In the genomic region with DNA sequence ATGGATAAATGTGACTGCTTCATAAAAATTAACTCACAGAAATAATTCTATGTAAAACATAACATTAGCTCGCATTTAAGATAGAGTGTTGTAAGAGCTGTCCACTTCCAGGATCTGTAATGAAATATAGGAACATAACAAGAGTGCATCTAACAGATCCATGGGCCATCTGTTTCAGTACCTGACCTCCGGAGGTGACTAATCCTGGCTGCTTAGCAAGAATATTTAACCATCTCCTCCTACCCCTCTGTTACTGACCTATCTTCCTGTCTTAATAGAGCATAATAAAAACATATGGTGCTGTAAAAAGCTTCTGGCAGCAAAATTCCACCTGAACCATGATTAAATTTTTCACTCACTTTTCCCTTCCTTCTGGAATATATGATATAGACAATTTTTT, we compare ENCODE assay signal across 16 cellular contexts. TPM values are rescaled to one million over a fixed set of nuclear protein-coding genes. Genes with fewer than 3 reads are reported as not detected.
A peak's percentile ranks its signal among the peaks of the same experiment; 100 is the strongest.
DNase-seq lines count a peak whose midpoint lies in the region; ATAC-seq and FAIRE-seq lines count a peak whose summit lies in the region.
"Had no signal": no experiment of that assay in that cellular context is flagged by ENCODE, and none has a peak within 500 bp of the region (broad histone marks: within the 10 kb centered on the region; RNA-seq: fewer than 3 reads in every experiment).

No MANE protein-coding gene starts in this region.

- CTCF ChIA-PET in activated naive CD4-positive, alpha-beta T cell treated with anti-CD3 and anti-CD28 coated beads, Interleukin-2, amount 10 ng/mL, durations not matched to agents 7 days and 5 days (lab: Charles Lee): no interaction called here

- ATAC-seq in HG03378 (IDR thresholded peaks at IDR 0.05; ENCODE audit: unreplicated experiment) (no peak), GM18858 (IDR thresholded peaks at IDR 0.05; ENCODE audit: unreplicated experiment) (no peak)

- H3K4me3 Mint-ChIP-seq in activated naive CD4-positive, alpha-beta T cell treated with anti-CD3 and anti-CD28 coated beads, Interleukin-2, amount 10 ng/mL, durations not matched to agents 7 days and 5 days: no peak overlapping the region
- H3K4me3 Mint-ChIP-seq: B cell; CD4-positive, alpha-beta memory T cell; H9 had no signal

- no peak overlapping the region for H3K27ac Mint-ChIP-seq in activated naive CD4-positive, alpha-beta T cell treated with anti-CD3 and anti-CD28 coated beads, Interleukin-2, amount 10 ng/mL, durations not matched to agents 7 days and 5 days
- H3K27ac Mint-ChIP-seq: B cell; CD4-positive, alpha-beta memory T cell; H9 had no signal

- no peaks in the 10 kb centered on the region for H3K9me3 Mint-ChIP-seq in activated naive CD4-positive, alpha-beta T cell treated with anti-CD3 and anti-CD28 coated beads, Interleukin-2, amount 10 ng/mL, durations not matched to agents 7 days and 5 days
- H3K9me3 Mint-ChIP-seq: H9 had no signal

- no peaks in the 10 kb centered on the region for H3K4me1 Mint-ChIP-seq in activated naive CD4-positive, alpha-beta T cell treated with anti-CD3 and anti-CD28 coated beads, Interleukin-2, amount 10 ng/mL, durations not matched to agents 7 days and 5 days
- H3K4me1 Mint-ChIP-seq: B cell; CD4-positive, alpha-beta memory T cell had no signal

- peak; percentile 88 for FAIRE-seq in islet of Langerhans (lab: Jason Lieb, UNC)
- FAIRE-seq: A204.1, G401.6, GM12891 had no signal

- H3K27me3 Mint-ChIP-seq in activated naive CD4-positive, alpha-beta T cell treated with anti-CD3 and anti-CD28 coated beads, Interleukin-2, amount 10 ng/mL, durations not matched to agents 7 days and 5 days: no peaks in the 10 kb centered on the region

- DNase-seq in M059J (ENCODE audit: low read depth) (peak; percentile 26), NCI-H82 treated with DMSO at 0.1 percent for 48 hours (lab: John Stamatoyannopoulos, UW; ENCODE audit: unreplicated experiment) (peak; percentile 27), cerebellar nuclear complex (lab: John Stamatoyannopoulos, UW) (peak; percentile 74 to 87)
- DNase-seq in activated naive CD4-positive, alpha-beta T cell treated with anti-CD3 and anti-CD28 coated beads, Interleukin-2, amount 10 ng/mL, durations not matched to agents 7 days and 5 days: no peak
- DNase-seq: CD4-positive, alpha-beta memory T cell; DMS79; GOT3; H9 had no signal

- no peaks in the 10 kb centered on the region for H3K36me3 Mint-ChIP-seq in activated naive CD4-positive, alpha-beta T cell treated with anti-CD3 and anti-CD28 coated beads, Interleukin-2, amount 10 ng/mL, durations not matched to agents 7 days and 5 days
- H3K36me3 Mint-ChIP-seq: CD4-positive, alpha-beta memory T cell had no signal

RNA-seq across cellular contexts. Expression of a gene that starts 7.1 kb away (rescaled TPM):
- 1.3 and 2.4 TPM in 2 replicates for total RNA-seq in M059J (2014; rRNA removed; shearing (Covaris generic))
- total RNA-seq: B cell; CD4-positive, alpha-beta memory T cell; H9; HT1080 had no signal
